ENCODE assay signal across 21 cellular contexts in the genomic region with DNA sequence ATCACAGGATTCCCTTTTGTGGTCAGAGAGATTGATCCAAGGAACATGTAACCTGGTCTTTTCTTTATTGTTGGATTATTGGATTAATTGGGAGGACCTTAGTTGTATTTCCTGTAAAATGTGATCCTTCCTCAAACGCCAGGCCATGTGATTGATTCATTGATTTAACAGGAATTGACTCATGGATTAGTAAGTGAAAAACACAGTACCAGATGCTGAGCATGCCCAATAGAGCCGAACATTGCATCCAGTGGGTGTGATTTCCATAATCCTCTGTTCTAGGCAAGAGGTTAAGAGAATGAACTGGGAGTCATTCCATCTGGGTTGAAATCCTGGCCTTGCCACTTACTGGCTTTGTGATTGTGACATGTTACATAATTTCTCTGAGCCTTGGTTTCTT.
DNase-seq lines count a peak whose midpoint lies in the region; ATAC-seq and TF ChIP-seq lines count a peak whose summit lies in the region.
"Had no signal": no experiment of that assay in that cellular context is flagged by ENCODE, and none has a peak within 500 bp of the region (broad histone marks: within the 10 kb centered on the region; RNA-seq: fewer than 3 reads in every experiment).

No MANE protein-coding gene starts in this region.

- no peaks in the 10 kb centered on the region for H3K36me3 ChIP-seq in mammary epithelial cell (ENCODE audit: insufficient read depth, low read length)
- no peaks in the 10 kb centered on the region for H3K36me3 ChIP-seq in upper lobe of right lung
- no peaks in the 10 kb centered on the region for H3K36me3 ChIP-seq in Caco-2 (ENCODE audit: control insufficient read depth, insufficient read depth, low read length)
- H3K36me3 ChIP-seq: BE2C had no signal

- no peaks in the 10 kb centered on the region for H3K36me3 Mint-ChIP-seq in MCF 10A (ENCODE audit: insufficient read depth, unreplicated experiment)
- H3K36me3 Mint-ChIP-seq in Caco-2 (ENCODE audit: insufficient read depth, unreplicated experiment) = no peaks in the 10 kb centered on the region

- H3K4me2 ChIP-seq in mammary epithelial cell (ENCODE audit: insufficient read depth, low read depth, low read length) = no peak overlapping the region

- intact Hi-C loops in mammary epithelial cell (cut with micrococcal nuclease) = no loop called here
- intact Hi-C loops in MCF 10A (cut with micrococcal nuclease) = no loop called here
- intact Hi-C loops in upper lobe of right lung (cut with DNase I) = no loop called here
- intact Hi-C loops in Caco-2 (cut with micrococcal nuclease; ENCODE audit: unreplicated experiment) = no loop called here

- dilution Hi-C loops in mammary epithelial cell (cut with HindIII; ENCODE audit: low sequenced_read_pairs) = no loop called here

- no peaks in the 10 kb centered on the region for H3K9me3 ChIP-seq in mammary epithelial cell (replicated peaks; ENCODE audit: insufficient read depth, low read length)
- no peaks in the 10 kb centered on the region for H3K9me3 ChIP-seq in upper lobe of right lung
- no peaks in the 10 kb centered on the region for H3K9me3 ChIP-seq in Caco-2
- H3K9me3 ChIP-seq: BE2C had no signal

- H3K4me1 ChIP-seq in mammary epithelial cell (ENCODE audit: insufficient read depth, low read length) (no peaks in the 10 kb centered on the region), foreskin keratinocyte (no peaks in the 10 kb centered on the region), upper lobe of right lung (no peaks in the 10 kb centered on the region), Caco-2 (no peaks in the 10 kb centered on the region)
- H3K4me1 ChIP-seq: BE2C had no signal

- H3K27ac ChIP-seq in mammary epithelial cell (ENCODE audit: insufficient read depth, low read depth, low read length) (no peak overlapping the region), foreskin keratinocyte (no peak overlapping the region), upper lobe of right lung (no peak overlapping the region)
- H3K27ac ChIP-seq: GM23248 had no signal

- H3K4me3 ChIP-seq in mammary epithelial cell (replicated peaks in 1 of 3; ENCODE audit: insufficient read depth in 1 of 3, low read depth in 2 of 3, low read length in 3 of 3) (no peak overlapping the region), upper lobe of right lung (no peak overlapping the region), Caco-2 (ENCODE audit: low read depth, low read length) (no peak overlapping the region)
- H3K4me3 ChIP-seq: GM23248 had no signal

- no peaks in the 10 kb centered on the region for H3K79me2 ChIP-seq in mammary epithelial cell (ENCODE audit: insufficient read depth, low read length)

- BruUV-seq in mammary epithelial cell (replicated peaks; lab: Mats Ljungman, UMichigan) = no TSS peak
- BruUV-seq in MCF 10A (replicated peaks; lab: Mats Ljungman, UMichigan) = no TSS peak
- no TSS peak for BruUV-seq in Caco-2 (replicated peaks; lab: Mats Ljungman, UMichigan)

- H2AFZ ChIP-seq in mammary epithelial cell (ENCODE audit: low read depth, low read length) = no peak overlapping the region
- H2AFZ ChIP-seq: GM23248 had no signal

- no peak overlapping the region for H3K4me3 Mint-ChIP-seq in MCF 10A (ENCODE audit: unreplicated experiment)
- no peak overlapping the region for H3K4me3 Mint-ChIP-seq in Caco-2 (ENCODE audit: unreplicated experiment)
- H3K4me3 Mint-ChIP-seq: CD4-positive, alpha-beta T cell had no signal

- in situ Hi-C loops in mammary epithelial cell (cut with MboI; ENCODE audit: low sequenced_read_pairs in 2 of 2) = loop anchor here in 1 of 2 donors (25.0 kb wide), 1 partner anchor 460 kb away; no protein-coding TSS in a partner anchor

- H3K9me3 Mint-ChIP-seq in MCF 10A (ENCODE audit: unreplicated experiment) (no peaks in the 10 kb centered on the region), Caco-2 (ENCODE audit: unreplicated experiment) (no peaks in the 10 kb centered on the region)
- H3K9me3 Mint-ChIP-seq: CD4-positive, alpha-beta T cell had no signal

- ATAC-seq in foreskin keratinocyte (peak; percentile 35), HG03097 (IDR thresholded peaks at IDR 0.05; ENCODE audit: low FRiP score, unreplicated experiment) (no peak), upper lobe of right lung (no peak)
- ATAC-seq: HCT116, SK-N-SH treated with all-trans-retinoic acid at 6 μM for 48 hours had no signal

- CTCF ChIA-PET in mammary epithelial cell (lab: Charles Lee; ENCODE audit: low non-redundant PET) (no interaction called here), MCF 10A (lab: Yijun Ruan, JAX) (interaction anchor here (1.0 kb wide), 1 partner anchor 15 kb away, joined by 3 read pairs; no protein-coding TSS in a partner anchor), Caco-2 (lab: Charles Lee) (no interaction called here)

- DNase-seq in mammary epithelial cell (peak; percentile 1), MCF 10A (ENCODE audit: unreplicated experiment) (no peak), dermis blood vessel endothelial cell (peak; percentile 36), foreskin keratinocyte (peak in 1 of 2 donors; percentile 15), upper lobe of right lung (no peak), NCI-H2107 treated with DMSO at 0.1 percent for 48 hours (lab: John Stamatoyannopoulos, UW; ENCODE audit: unreplicated experiment) (no peak), Caco-2 (no peak)
- DNase-seq: BE2C; CD4-positive, alpha-beta T cell; GM23248; KBM-7; NCI-H1436; NCI-H1930; NCI-H2171 treated with DMSO at 0.1 percent for 48 hours; NCI-H446 treated with DMSO at 0.1 percent for 48 hours; NCI-H69; RPMI8226; SHP77 treated with DMSO at 0.1 percent for 48 hours had no signal

- no peak for TF ChIP-seq CTCF in mammary epithelial cell (conservative IDR thresholded peaks at IDR 0.05 in 1 of 2, IDR thresholded peaks at IDR 0.05 in 1 of 2; ENCODE audit: extremely low read depth in 1 of 2, insufficient read depth in 1 of 2, low read depth in 1 of 2, low read length in 2 of 2)
- no peak for TF ChIP-seq CTCF in MCF 10A (IDR thresholded peaks at IDR 0.05; ENCODE audit: unreplicated experiment)
- no peak for TF ChIP-seq CTCF in foreskin keratinocyte (conservative IDR thresholded peaks at IDR 0.05)
- TF ChIP-seq CTCF in upper lobe of right lung (IDR thresholded peaks at IDR 0.05) = no peak
- no peak for TF ChIP-seq CTCF in Caco-2 (IDR thresholded peaks at IDR 0.05; ENCODE audit: insufficient read depth in 1 of 2, low read depth in 1 of 2, low read length in 1 of 2, severe bottlenecking in 1 of 2, unreplicated experiment in 1 of 2)

- no peaks in the 10 kb centered on the region for H3K4me1 Mint-ChIP-seq in MCF 10A (ENCODE audit: insufficient read depth, unreplicated experiment)
- no peaks in the 10 kb centered on the region for H3K4me1 Mint-ChIP-seq in Caco-2 (ENCODE audit: low read depth, unreplicated experiment)

- H3K27ac Mint-ChIP-seq in MCF 10A (ENCODE audit: low read depth, unreplicated experiment) (no peak overlapping the region), Caco-2 (ENCODE audit: unreplicated experiment) (no peak overlapping the region)
- H3K27ac Mint-ChIP-seq: CD4-positive, alpha-beta T cell had no signal

- 38% methylated on average over 2 of the region's 2 CpGs for WGBS in mammary epithelial cell (ENCODE audit: low coverage, missing lambda C conversion rate)

- H4K20me1 ChIP-seq in mammary epithelial cell (ENCODE audit: insufficient read depth, low read length) = no peaks in the 10 kb centered on the region

- POLR2A ChIA-PET in MCF 10A (lab: Yijun Ruan, JAX) = no interaction called here
- POLR2A ChIA-PET in Caco-2 (lab: Charles Lee) = no interaction called here

- H3K27me3 Mint-ChIP-seq in MCF 10A (ENCODE audit: insufficient read depth, unreplicated experiment) (no peaks in the 10 kb centered on the region), Caco-2 (ENCODE audit: insufficient read depth, unreplicated experiment) (peaks cover 3% of the 10 kb centered on the region)
- H3K27me3 Mint-ChIP-seq: CD4-positive, alpha-beta T cell had no signal

- H3K9ac ChIP-seq in mammary epithelial cell (ENCODE audit: insufficient read depth, low read length) = no peak overlapping the region
- H3K9ac ChIP-seq: GM23248 had no signal

- H3K27me3 ChIP-seq in mammary epithelial cell (ENCODE audit: insufficient read depth, low read length) = no peaks in the 10 kb centered on the region
- no peaks in the 10 kb centered on the region for H3K27me3 ChIP-seq in foreskin keratinocyte
- H3K27me3 ChIP-seq in upper lobe of right lung = no peaks in the 10 kb centered on the region
- no peaks in the 10 kb centered on the region for H3K27me3 ChIP-seq in Caco-2 (replicated peaks; ENCODE audit: control insufficient read depth, insufficient read depth, low read length)
- H3K27me3 ChIP-seq: BE2C had no signal

Comparison
In these comparisons a context has a peak if more than half of its experiments do, and no peak if none do; other contexts are left out.
1. DNase-seq: peak in mammary epithelial cell (single experiment) and dermis blood vessel endothelial cell (single experiment); none in MCF 10A (single experiment), upper lobe of right lung (single experiment), NCI-H2107 treated with DMSO at 0.1 percent for 48 hours (single experiment) and Caco-2 (0 of 2).